ENCODE assay signal across 4 cellular contexts in genomic region chr6:147514831-147515230, GRCh38. TPM values are rescaled to one million over a fixed set of nuclear protein-coding genes. Genes with fewer than 3 reads are reported as not detected.
"Had no signal": no experiment of that assay in that cellular context is flagged by ENCODE, and none has a peak within 500 bp of the region (broad histone marks: within the 10 kb centered on the region; RNA-seq: fewer than 3 reads in every experiment).

No MANE protein-coding gene starts in this region.

- DNase-seq: H9, HCEC 1CT, IMR-90 had no signal

- H3K4me3 ChIP-seq: GM23338 had no signal

- H2AFZ ChIP-seq: GM23338 had no signal

- H3K4me2 ChIP-seq: GM23338 had no signal

RNA-seq across cellular contexts. Expression of gene SAMD5, which starts 6.3 kb away (rescaled TPM):
- polyA plus RNA-seq: GM23338 had no signal
